22 cellular contexts compared by ENCODE assay signal in genomic region chr14:43803076-43803689, GRCh38.
DNase-seq lines count a peak whose midpoint lies in the region; ATAC-seq lines count a peak whose summit lies in the region.
"Had no signal": no experiment of that assay in that cellular context is flagged by ENCODE, and none has a peak within 500 bp of the region (broad histone marks: within the 10 kb centered on the region; RNA-seq: fewer than 3 reads in every experiment).

No MANE protein-coding gene starts in this region.

- H2BK15ac ChIP-seq in mesendoderm (replicated peaks; ENCODE audit: low read depth): no peak overlapping the region

- H3K4me2 ChIP-seq in mesendoderm (ENCODE audit: low read length): no peak overlapping the region

- H3K4me1 Mint-ChIP-seq in immature natural killer cell (peaks cover 14 to 30% of the 10 kb centered on the region in 2 donors), T-helper 17 cell (no peaks in the 10 kb centered on the region)
- H3K4me1 Mint-ChIP-seq: B cell, memory B cell, naive B cell had no signal

- H3K79me1 ChIP-seq in mesendoderm (ENCODE audit: low read length): no peaks in the 10 kb centered on the region

- peak overlapping the region in 1 of 5 donors; percentile 6 for H3K4me3 Mint-ChIP-seq in immature natural killer cell
- H3K4me3 Mint-ChIP-seq in T-helper 17 cell: no peak overlapping the region
- H3K4me3 Mint-ChIP-seq: B cell; memory B cell; T-helper 1 cell treated with Interleukin-12 subunit alpha and Interleukin-12 subunit beta and Interleukin-4 antibody, amounts not matched to agents 30 μg/mL and 1 μg/mL, for 36 hours had no signal

- DNase-seq in NCI-H2029 treated with DMSO at 0.1 percent for 48 hours (lab: John Stamatoyannopoulos, UW): peak; percentile 22
- no peak for DNase-seq in NCI-H2029 (lab: John Stamatoyannopoulos, UW)
- peak; percentile 70 for DNase-seq in NCI-H2171 treated with DMSO at 0.1 percent for 48 hours (lab: John Stamatoyannopoulos, UW)
- DNase-seq in immature natural killer cell: peak; percentile 35 to 43 (median 39)
- no peak for DNase-seq in T-helper 17 cell
- no peak for DNase-seq in DMS 273 treated with DMSO at 0.1 percent for 48 hours (lab: John Stamatoyannopoulos, UW)
- no peak for DNase-seq in mesendoderm
- DNase-seq: activated CD4-positive, alpha-beta T cell treated with anti-CD3 and anti-CD28 coated beads, Interleukin-2, amount 50 U/mL, for 48 hours; Calu3; glutamatergic neuron; left cardiac atrium; naive B cell; NCI-H1105 treated with DMSO at 0.1 percent for 48 hours; NCI-H748 treated with DMSO at 0.1 percent for 48 hours; right cardiac atrium; WERI-Rb-1 had no signal

- H3K9me3 Mint-ChIP-seq in immature natural killer cell: peaks cover 18 to 61% (median 27%) of the 10 kb centered on the region in 6 donors

- H3K18ac ChIP-seq in mesendoderm (ENCODE audit: low read length): no peak overlapping the region

- H3K23ac ChIP-seq in mesendoderm (ENCODE audit: low read length): no peak overlapping the region

- H3K36me3 Mint-ChIP-seq in immature natural killer cell (peaks cover 0 to 4% (median 3%) of the 10 kb centered on the region in 3 donors), T-helper 17 cell (ENCODE audit: low read depth) (no peaks in the 10 kb centered on the region)
- H3K36me3 Mint-ChIP-seq: memory B cell, naive B cell had no signal

- no peaks in the 10 kb centered on the region for H3K9me3 ChIP-seq in T-helper 17 cell (ENCODE audit: control insufficient read depth, low read length, poor library complexity, severe bottlenecking)

- no peak overlapping the region for H2AK5ac ChIP-seq in mesendoderm (ENCODE audit: low read length)

- H3K4me1 ChIP-seq in mesendoderm (ENCODE audit: control insufficient read depth, low read depth, low read length): no peaks in the 10 kb centered on the region

- no peak overlapping the region for H3K4me3 ChIP-seq in mesendoderm (ENCODE audit: low read length)
- H3K4me3 ChIP-seq: coronary artery had no signal

- H3K27me3 Mint-ChIP-seq in immature natural killer cell (ENCODE audit: low read depth in 3 of 3): peaks cover 0 to 5% (median 1%) of the 10 kb centered on the region in 3 donors
- H3K27me3 Mint-ChIP-seq in T-helper 17 cell: no peaks in the 10 kb centered on the region
- H3K27me3 Mint-ChIP-seq: B cell, memory B cell, naive B cell had no signal

- H4K5ac ChIP-seq in mesendoderm (ENCODE audit: low read length): no peak overlapping the region

- H3K4ac ChIP-seq in mesendoderm (ENCODE audit: low read depth, low read length): no peak overlapping the region

- ATAC-seq in HG03378 (IDR thresholded peaks at IDR 0.05; ENCODE audit: unreplicated experiment) (peak; percentile 83), T-helper 17 cell (no peak)
- ATAC-seq: HCT116, left cardiac atrium, right cardiac atrium had no signal

- H3K27me3 ChIP-seq in mesendoderm (ENCODE audit: insufficient read depth, low read length, poor library complexity): no peaks in the 10 kb centered on the region

- no peaks in the 10 kb centered on the region for H3K36me3 ChIP-seq in mesendoderm (ENCODE audit: control insufficient read depth, insufficient read depth, low read length)
- H3K36me3 ChIP-seq: WERI-Rb-1 had no signal

- no peaks in the 10 kb centered on the region for H3K79me2 ChIP-seq in mesendoderm (ENCODE audit: control insufficient read depth, insufficient read depth, low read length)

- no peak overlapping the region for H3K9ac ChIP-seq in mesendoderm (ENCODE audit: low read length)

- H3K27ac Mint-ChIP-seq in immature natural killer cell (no peak overlapping the region), T-helper 17 cell (no peak overlapping the region)
- H3K27ac Mint-ChIP-seq: B cell; memory B cell; naive B cell; T-helper 1 cell treated with Interleukin-12 subunit alpha and Interleukin-12 subunit beta and Interleukin-4 antibody, amounts not matched to agents 30 μg/mL and 1 μg/mL, for 36 hours had no signal

- no peak overlapping the region for H2BK120ac ChIP-seq in mesendoderm (ENCODE audit: low read depth, low read length)

- H4K8ac ChIP-seq in mesendoderm (ENCODE audit: low read depth, low read length): no peak overlapping the region

- H3K27ac ChIP-seq in mesendoderm (ENCODE audit: low read depth, low read length): no peak overlapping the region
- H3K27ac ChIP-seq: coronary artery, WERI-Rb-1 had no signal

- no CpG with 5 or more reads among the region's 2 CpGs for WGBS in mesendoderm (ENCODE audit: extremely low coverage, insufficient coverage, low lambda C conversion rate)

- no peak overlapping the region for H3K56ac ChIP-seq in mesendoderm (ENCODE audit: low read length)

- no peak overlapping the region for H2BK5ac ChIP-seq in mesendoderm (ENCODE audit: low read length)

Comparison
In these comparisons a context has a peak if more than half of its experiments do, and no peak if none do; other contexts are left out.
1. DNase-seq: peak in NCI-H2029 treated with DMSO at 0.1 percent for 48 hours (single experiment), NCI-H2171 treated with DMSO at 0.1 percent for 48 hours (single experiment) and immature natural killer cell (3 of 3); none in NCI-H2029 (single experiment), T-helper 17 cell (0 of 3), DMS 273 treated with DMSO at 0.1 percent for 48 hours (single experiment) and mesendoderm (single experiment).